ENCODE assay signal across 9 cellular contexts in genomic region chr11:33015621-33016551, GRCh38. TPM values are rescaled to one million over a fixed set of nuclear protein-coding genes. Genes with fewer than 3 reads are reported as not detected.
DNase-seq lines count a peak whose midpoint lies in the region; ATAC-seq and TF ChIP-seq lines count a peak whose summit lies in the region.
"Had no signal": no experiment of that assay in that cellular context is flagged by ENCODE, and none has a peak within 500 bp of the region (broad histone marks: within the 10 kb centered on the region; RNA-seq: fewer than 3 reads in every experiment).

Gene DEPDC7 (plus strand): TSS chr11:33015878. CDS start chr11:33015956, 78 bp downstream.

- peaks cover 28% of the 10 kb centered on the region for H3K4me1 Mint-ChIP-seq in activated CD4-positive, alpha-beta T cell treated with anti-CD3 and anti-CD28 coated beads, Interleukin-2, amount 10 ng/mL, durations not matched to agents 7 days and 5 days

- peak within 1 kb of the TSS; percentile 93 to 98 for H3K9ac ChIP-seq in liver (ENCODE audit: low read depth in 1 of 2, low read length in 2 of 2)

- H3K9me3 Mint-ChIP-seq in activated CD4-positive, alpha-beta T cell treated with anti-CD3 and anti-CD28 coated beads, Interleukin-2, amount 10 ng/mL, durations not matched to agents 7 days and 5 days, result no peaks in the 10 kb centered on the region

- H3K4me3 ChIP-seq in A673 (ENCODE audit: low read depth, low read length, poor library complexity, severe bottlenecking), result peak within 1 kb of the TSS; percentile 60
- H3K4me3 ChIP-seq in liver (ENCODE audit: low read depth in 1 of 3, low read length in 3 of 3), result peak within 1 kb of the TSS; percentile 69 to 98 (median 93)

- WGBS in liver, result 2% methylated on average over 89 of the region's 89 CpGs

- no TSS peak for BruUV-seq in A673 (replicated peaks; lab: Mats Ljungman, UMichigan)

- H3K4me1 ChIP-seq in A673 (ENCODE audit: insufficient read depth, low read length, poor library complexity, severe bottlenecking), result peaks cover 12% of the 10 kb centered on the region
- H3K4me1 ChIP-seq in liver (ENCODE audit: control insufficient read depth in 4 of 4, insufficient read depth in 4 of 4, low read length in 3 of 4), result peaks cover 7 to 51% (median 29%) of the 10 kb centered on the region in 4 donors

- peak; percentile 74 for ATAC-seq in GM18907 (IDR thresholded peaks at IDR 0.05; ENCODE audit: unreplicated experiment)
- peak; percentile 57 for ATAC-seq in HG03103 (IDR thresholded peaks at IDR 0.05; ENCODE audit: low read depth, unreplicated experiment)

- peaks cover 4% of the 10 kb centered on the region for H3K36me3 Mint-ChIP-seq in activated CD4-positive, alpha-beta T cell treated with anti-CD3 and anti-CD28 coated beads, Interleukin-2, amount 10 ng/mL, durations not matched to agents 7 days and 5 days (ENCODE audit: low read depth)

- CTCF ChIA-PET in A673 (lab: Charles Lee), result interaction anchor here (0.6 kb wide), 2 partner anchors 10 to 75 kb away, joined by 3 read pairs; no protein-coding TSS in a partner anchor
- CTCF ChIA-PET in activated CD4-positive, alpha-beta T cell treated with anti-CD3 and anti-CD28 coated beads, Interleukin-2, amount 10 ng/mL, durations not matched to agents 7 days and 5 days (lab: Charles Lee), result interaction anchor here (1.1 to 1.6 kb wide), 3 partner anchors 14 to 38 kb away, joined by 3 to 5 read pairs (median 3); partner anchors contain the start of gene TCP11L1

- peak within 1 kb of the TSS; percentile 78 for H3K4me3 Mint-ChIP-seq in activated CD4-positive, alpha-beta T cell treated with anti-CD3 and anti-CD28 coated beads, Interleukin-2, amount 10 ng/mL, durations not matched to agents 7 days and 5 days

- H3K36me3 ChIP-seq in A673 (ENCODE audit: insufficient read depth, low read length, poor library complexity, severe bottlenecking), result no peaks in the 10 kb centered on the region
- no peaks in the 10 kb centered on the region for H3K36me3 ChIP-seq in liver (ENCODE audit: control insufficient read depth in 4 of 4, insufficient read depth in 3 of 4, low read depth in 1 of 4, low read length in 3 of 4)

- DNase-seq in A673 (ENCODE audit: low spot score), result peak; percentile 100
- peak; percentile 88 for DNase-seq in NCI-H345 treated with DMSO at 0.1 percent for 48 hours (lab: John Stamatoyannopoulos, UW; ENCODE audit: unreplicated experiment)
- DNase-seq in activated CD4-positive, alpha-beta T cell treated with anti-CD3 and anti-CD28 coated beads, Interleukin-2, amount 10 ng/mL, durations not matched to agents 7 days and 5 days, result peak; percentile 78
- DNase-seq in dermis blood vessel endothelial cell, result peak; percentile 65
- DNase-seq in stimulated activated CD4-positive, alpha-beta T cell treated with anti-CD3 and anti-CD28 coated beads, Interleukin-2, amount 100 ng/mL, for 24 hours, result peak; percentile 79 to 84

- intact Hi-C loops in A673 (cut with micrococcal nuclease; ENCODE audit: unreplicated experiment), result loop anchor here (2.0 kb wide), 1 partner anchor 23 kb away; the partner anchor contains the start of gene TCP11L1

- H3K27me3 Mint-ChIP-seq in activated CD4-positive, alpha-beta T cell treated with anti-CD3 and anti-CD28 coated beads, Interleukin-2, amount 10 ng/mL, durations not matched to agents 7 days and 5 days, result peaks cover 49% of the 10 kb centered on the region

- POLR2A ChIA-PET in A673 (lab: Charles Lee; ENCODE audit: low non-redundant PET), result interaction anchor here (0.5 to 0.6 kb wide), 2 partner anchors 38 to 1239 kb away, joined by 3 read pairs; no protein-coding TSS in a partner anchor
- POLR2A ChIA-PET in activated CD4-positive, alpha-beta T cell treated with anti-CD3 and anti-CD28 coated beads, Interleukin-2, amount 10 ng/mL, durations not matched to agents 7 days and 5 days (lab: Charles Lee), result no interaction called here

- H3K9me3 ChIP-seq in A673 (ENCODE audit: low read depth, low read length, poor library complexity, severe bottlenecking), result no peaks in the 10 kb centered on the region
- no peaks in the 10 kb centered on the region for H3K9me3 ChIP-seq in liver (ENCODE audit: control insufficient read depth in 4 of 4, low read length in 3 of 4)

- H3K27me3 ChIP-seq in A673 (replicated peaks; ENCODE audit: insufficient read depth, low read depth, low read length, poor library complexity) (no peaks in the 10 kb centered on the region), liver (ENCODE audit: control insufficient read depth in 4 of 4, insufficient read depth in 4 of 4, low read length in 3 of 4) (no peaks in the 10 kb centered on the region)

- peak within 1 kb of the TSS; percentile 31 for H3K27ac ChIP-seq in A673 (ENCODE audit: low read depth, low read length, poor library complexity, severe bottlenecking)
- H3K27ac ChIP-seq in liver (ENCODE audit: low read depth in 1 of 2, low read length in 2 of 2), result peak within 1 kb of the TSS; percentile 74 to 75
- H3K27ac ChIP-seq: C4-2B had no signal

- peak in 1 of 2 donors; percentile 21 for TF ChIP-seq RAD21 in liver (IDR thresholded peaks at IDR 0.05)

- TF ChIP-seq CTCF in A673 (conservative IDR thresholded peaks at IDR 0.05; ENCODE audit: low read depth, low read length) (no peak), liver (IDR thresholded peaks at IDR 0.05; ENCODE audit: low read depth, low read length, missing input control) (no peak)

- no peak within 1 kb of the TSS for H3K27ac Mint-ChIP-seq in activated CD4-positive, alpha-beta T cell treated with anti-CD3 and anti-CD28 coated beads, Interleukin-2, amount 10 ng/mL, durations not matched to agents 7 days and 5 days

TF ChIP-seq in liver, 16 proteins besides CTCF, POLR2A, EP300 and RAD21:
- TF ChIP-seq SP1 (IDR thresholded peaks at IDR 0.05) (peak; percentile 58), EGR1 (IDR thresholded peaks at IDR 0.05; ENCODE audit: low read depth in 2 of 2) (peak in 1 of 2 donors; percentile 49), JUND (IDR thresholded peaks at IDR 0.05) (no peak), RXRA (IDR thresholded peaks at IDR 0.05) (peak in 1 of 2 donors; percentile 31), REST (IDR thresholded peaks at IDR 0.05) (peak; percentile 78), GABPA (IDR thresholded peaks at IDR 0.05 in 1 of 2, conservative IDR thresholded peaks at IDR 0.05 in 1 of 2) (no peak), HNF4A (conservative IDR thresholded peaks at IDR 0.05) (peak; percentile 40 to 56), TAF1 (conservative IDR thresholded peaks at IDR 0.05) (peak; percentile 81), NR2F2 (IDR thresholded peaks at IDR 0.05) (no peak), YY1 (IDR thresholded peaks at IDR 0.05) (peak; percentile 62)

RNA-seq across cellular contexts. Expression of gene DEPDC7, which starts in this region (rescaled TPM):
- total RNA-seq in A673 (2021) (11.4 and 12.4 TPM in 2 replicates), dermis blood vessel endothelial cell (0.17 and 0.37 TPM in 2 replicates), liver (10 to 100 TPM in 1 of 2 donors, 1 to 10 TPM in 1; 7.1 to 64.8 TPM)
- total RNA-seq in activated CD4-positive, alpha-beta T cell treated with anti-CD3 and anti-CD28 coated beads, Interleukin-2, amount 10 ng/mL, durations not matched to agents 7 days and 5 days, result 1 to 10 TPM; 1.6 TPM
- 10 to 100 TPM; 21.0 to 62.0 TPM for polyA plus RNA-seq in liver

Comparison
In these comparisons a context has a peak if more than half of its experiments do, and no peak if none do; other contexts are left out.
1. Peak in every context shown above with its lines: DNase-seq, ATAC-seq, H3K4me3 ChIP-seq and H3K27ac ChIP-seq.
2. Peak in DNase-seq in dermis blood vessel endothelial cell; RNA of the gene not detected or under 1 TPM.